8 cellular contexts compared by ENCODE assay signal in the genomic region with DNA sequence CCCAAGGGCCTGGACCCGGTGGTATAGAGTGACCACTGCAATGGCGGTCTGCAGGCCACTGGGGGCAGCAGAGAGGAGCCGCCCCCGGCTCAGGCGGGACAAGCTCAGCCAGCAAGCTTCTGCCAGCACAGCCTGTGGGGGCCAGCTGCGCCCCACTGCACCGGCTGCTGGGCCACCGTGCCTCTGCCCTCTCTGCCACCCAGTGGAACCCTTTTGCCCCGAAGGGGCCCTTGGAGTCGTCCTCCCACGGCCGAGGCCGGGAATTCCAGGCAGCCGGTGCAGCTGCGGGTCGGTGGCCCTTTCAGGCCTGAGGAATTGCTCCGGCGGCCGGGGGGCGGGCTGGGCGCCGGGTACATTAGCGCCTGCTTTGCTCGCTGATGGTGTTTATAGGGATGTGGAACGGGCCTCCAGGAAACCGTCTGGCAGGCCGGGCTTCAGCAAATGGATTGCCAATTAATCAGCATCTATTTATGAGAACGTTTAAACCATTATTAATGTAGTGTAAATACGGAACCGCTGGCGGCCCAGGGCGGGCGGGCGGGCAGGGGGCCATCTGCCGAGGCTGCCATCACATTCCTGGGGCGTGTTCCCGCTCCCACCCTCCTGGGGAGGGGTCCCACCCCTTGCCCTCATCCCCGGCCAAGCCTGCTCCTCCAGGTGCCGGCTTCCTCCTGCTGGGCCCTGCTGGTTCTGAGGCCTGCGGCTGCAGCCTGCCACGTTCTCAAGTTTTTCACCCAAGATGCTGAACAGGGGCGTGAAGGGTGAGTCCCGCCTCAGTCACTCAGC.
DNase-seq lines count a peak whose midpoint lies in the region; ATAC-seq and TF ChIP-seq lines count a peak whose summit lies in the region.

No MANE protein-coding gene starts in this region.

- peak overlapping the region; percentile 92 for H2AFZ ChIP-seq in smooth muscle cell (ENCODE audit: low read depth)

- no peak overlapping the region for H3K9ac ChIP-seq in smooth muscle cell (ENCODE audit: low read depth)

- peak overlapping the region; percentile 96 for H3K4me2 ChIP-seq in smooth muscle cell

- no peak overlapping the region for H3K27ac Mint-ChIP-seq in CD4-positive, CD25-positive, alpha-beta regulatory T cell
- no peak overlapping the region for H3K27ac Mint-ChIP-seq in immature natural killer cell

- no peaks in the 10 kb centered on the region for H4K20me1 ChIP-seq in smooth muscle cell (ENCODE audit: low read depth)

- WGBS in smooth muscle cell (ENCODE audit: low lambda C conversion rate), result 18% methylated on average over 33 of the region's 43 CpGs

- no peak overlapping the region for H3K27ac ChIP-seq in CD4-positive, CD25-positive, alpha-beta regulatory T cell (ENCODE audit: insufficient read depth, low read length, poor library complexity, severe bottlenecking)
- H3K27ac ChIP-seq in brain microvascular endothelial cell (no peak overlapping the region), smooth muscle cell (ENCODE audit: low read depth) (no peak overlapping the region)

- no peaks in the 10 kb centered on the region for H3K79me2 ChIP-seq in smooth muscle cell (ENCODE audit: low read depth)

- peaks cover 0 to 18% (median 0%) of the 10 kb centered on the region in 4 donors for H3K4me1 Mint-ChIP-seq in CD4-positive, CD25-positive, alpha-beta regulatory T cell
- H3K4me1 Mint-ChIP-seq in immature natural killer cell, result peaks cover 0 to 3% of the 10 kb centered on the region in 2 donors

- in situ Hi-C loops in HAP-1 (cut with MboI; ENCODE audit: low sequenced_read_pairs), result loop anchor here (10.0 kb wide), 1 partner anchor 137 kb away; no protein-coding TSS in a partner anchor
- in situ Hi-C loops in brain microvascular endothelial cell (cut with HindIII; ENCODE audit: low pct_ligation_motif_present, low sequenced_read_pairs), result no loop called here

- no peaks in the 10 kb centered on the region for H3K36me3 ChIP-seq in CD4-positive, CD25-positive, alpha-beta regulatory T cell (ENCODE audit: control insufficient read depth, insufficient read depth, low read length)
- no peaks in the 10 kb centered on the region for H3K36me3 ChIP-seq in HAP-1 (replicated peaks)
- no peaks in the 10 kb centered on the region for H3K36me3 ChIP-seq in brain microvascular endothelial cell (replicated peaks)
- H3K36me3 ChIP-seq in smooth muscle cell (ENCODE audit: low read depth), result no peaks in the 10 kb centered on the region

- no peaks in the 10 kb centered on the region for H3F3A ChIP-seq in smooth muscle cell (ENCODE audit: low read depth)

- peaks cover 2% of the 10 kb centered on the region for H3K27me3 ChIP-seq in CD4-positive, CD25-positive, alpha-beta regulatory T cell (ENCODE audit: control insufficient read depth, insufficient read depth, low read length)
- H3K27me3 ChIP-seq in HAP-1 (ENCODE audit: low read depth), result no peaks in the 10 kb centered on the region
- H3K27me3 ChIP-seq in brain microvascular endothelial cell (replicated peaks), result no peaks in the 10 kb centered on the region
- H3K27me3 ChIP-seq in smooth muscle cell (ENCODE audit: low read depth), result peaks cover 28% of the 10 kb centered on the region

- ATAC-seq in CD4-positive, CD25-positive, alpha-beta regulatory T cell (ENCODE audit: low read depth in 2 of 2), result peak; percentile 13 to 52
- no peak for ATAC-seq in GM19455 (IDR thresholded peaks at IDR 0.05; ENCODE audit: unreplicated experiment)

- peaks cover 14% of the 10 kb centered on the region for H3K4me1 ChIP-seq in CD4-positive, CD25-positive, alpha-beta regulatory T cell (ENCODE audit: control insufficient read depth, insufficient read depth, low read length, poor library complexity, severe bottlenecking)
- no peaks in the 10 kb centered on the region for H3K4me1 ChIP-seq in HAP-1
- H3K4me1 ChIP-seq in smooth muscle cell (ENCODE audit: low read depth), result no peaks in the 10 kb centered on the region

- H3K4me3 Mint-ChIP-seq in CD4-positive, CD25-positive, alpha-beta regulatory T cell, result no peak overlapping the region
- H3K4me3 Mint-ChIP-seq in immature natural killer cell, result no peak overlapping the region

- peaks cover 36% of the 10 kb centered on the region for H3K27me3 Mint-ChIP-seq in CD4-positive, CD25-positive, alpha-beta regulatory T cell
- H3K27me3 Mint-ChIP-seq in immature natural killer cell (ENCODE audit: low read depth in 3 of 3), result peaks cover 4 to 9% (median 7%) of the 10 kb centered on the region in 3 donors

- no peaks in the 10 kb centered on the region for H3K9me3 Mint-ChIP-seq in CD4-positive, CD25-positive, alpha-beta regulatory T cell
- peaks cover 0 to 2% (median 0%) of the 10 kb centered on the region in 6 donors for H3K9me3 Mint-ChIP-seq in immature natural killer cell

- no peak overlapping the region for H3K4me3 ChIP-seq in CD4-positive, CD25-positive, alpha-beta regulatory T cell (ENCODE audit: low read depth, low read length)
- H3K4me3 ChIP-seq in HAP-1 (no peak overlapping the region), brain microvascular endothelial cell (ENCODE audit: low read depth, low read length) (peak overlapping the region; percentile 31), smooth muscle cell (peak overlapping the region; percentile 51)

- peak in 2 of 3 donors; percentile 26 to 49 for DNase-seq in CD4-positive, CD25-positive, alpha-beta regulatory T cell
- peak; percentile 28 to 69 for DNase-seq in HAP-1 (ENCODE audit: low spot score in 2 of 2)
- peak; percentile 54 for DNase-seq in RPMI8226
- DNase-seq in brain microvascular endothelial cell, result peak; percentile 37
- peak in 2 of 3 donors; percentile 10 to 15 for DNase-seq in immature natural killer cell
- peak; percentile 17 for DNase-seq in smooth muscle cell (lab: John Stamatoyannopoulos, UW; ENCODE audit: unreplicated experiment)
- no peak for DNase-seq in cortex of kidney (lab: John Stamatoyannopoulos, UW)

- H3K36me3 Mint-ChIP-seq in CD4-positive, CD25-positive, alpha-beta regulatory T cell, result no peaks in the 10 kb centered on the region
- no peaks in the 10 kb centered on the region for H3K36me3 Mint-ChIP-seq in immature natural killer cell

- no peaks in the 10 kb centered on the region for H3K9me3 ChIP-seq in CD4-positive, CD25-positive, alpha-beta regulatory T cell (ENCODE audit: control insufficient read depth in 2 of 2, low read length in 2 of 2)
- H3K9me3 ChIP-seq in HAP-1 (no peaks in the 10 kb centered on the region), smooth muscle cell (replicated peaks; ENCODE audit: low read depth) (no peaks in the 10 kb centered on the region)

- TF ChIP-seq CTCF in brain microvascular endothelial cell (IDR thresholded peaks at IDR 0.05; ENCODE audit: low read depth, low read length, missing control alignments) (peak; percentile 97), smooth muscle cell (IDR thresholded peaks at IDR 0.05; ENCODE audit: borderline replicate concordance, insufficient read depth, poor library complexity, severe bottlenecking) (peak; percentile 84)

Comparison
In these comparisons a context has a peak if more than half of its experiments do, and no peak if none do; other contexts are left out.
1. H3K4me3 ChIP-seq: peak in brain microvascular endothelial cell (single experiment) and smooth muscle cell (single experiment); none in CD4-positive, CD25-positive, alpha-beta regulatory T cell (single experiment) and HAP-1 (single experiment).